ENCODE assay signal across 9 cellular contexts in genomic region chr2:152497481-152498052, GRCh38.
DNase-seq lines count a peak whose midpoint lies in the region; ATAC-seq, FAIRE-seq and TF ChIP-seq lines count a peak whose summit lies in the region.
"Had no signal": no experiment of that assay in that cellular context is flagged by ENCODE, and none has a peak within 500 bp of the region (broad histone marks: within the 10 kb centered on the region; RNA-seq: fewer than 3 reads in every experiment).

No MANE protein-coding gene starts in this region.

- peaks cover 2% of the 10 kb centered on the region for H3K9me3 Mint-ChIP-seq in stimulated activated memory B cell treated with anti-CD40 and anti-IgM and Interleukin-4, amounts not matched to agents 10 μg/mL and 1 μg/mL and 100 μg/mL, for 72 hours
- H3K9me3 Mint-ChIP-seq: activated CD4-positive, alpha-beta T cell treated with anti-CD3 and anti-CD28 coated beads, Interleukin-2, amount 10 ng/mL, durations not matched to agents 7 days and 5 days had no signal

- H3K9me3 ChIP-seq in spleen (no peaks in the 10 kb centered on the region), ovary (no peaks in the 10 kb centered on the region)

- H3K36me3 Mint-ChIP-seq in stimulated activated memory B cell treated with anti-CD40 and anti-IgM and Interleukin-4, amounts not matched to agents 10 μg/mL and 1 μg/mL and 100 μg/mL, for 72 hours, result no peaks in the 10 kb centered on the region

- H3K4me1 ChIP-seq in spleen (peaks cover 0 to 41% (median 22%) of the 10 kb centered on the region in 6 donors), ovary (ENCODE audit: insufficient read depth) (peaks cover 19% of the 10 kb centered on the region)

- intact Hi-C loops in spleen (cut with DNase I; ENCODE audit: low total_unique reads) (no loop called here), ovary (cut with DNase I) (no loop called here)

- TF ChIP-seq POLR2A in spleen (IDR thresholded peaks at IDR 0.05), result no peak
- no peak for TF ChIP-seq POLR2A in ovary (IDR thresholded peaks at IDR 0.05)

- 56 to 84% (median 72%) methylated on average over 3 of the region's 3 CpGs for WGBS in spleen, 5 donors
- WGBS in ovary, 3 donors, result 45 to 52% (median 46%) methylated on average over 3 of the region's 3 CpGs

- H3K27ac Mint-ChIP-seq in stimulated activated memory B cell treated with anti-CD40 and anti-IgM and Interleukin-4, amounts not matched to agents 10 μg/mL and 1 μg/mL and 100 μg/mL, for 72 hours, result no peak overlapping the region
- H3K27ac Mint-ChIP-seq: activated CD4-positive, alpha-beta T cell treated with anti-CD3 and anti-CD28 coated beads, Interleukin-2, amount 10 ng/mL, durations not matched to agents 7 days and 5 days had no signal

- no peaks in the 10 kb centered on the region for H3K27me3 ChIP-seq in bronchial epithelial cell (ENCODE audit: control insufficient read depth, insufficient read depth, low read length)
- H3K27me3 ChIP-seq in spleen (replicated peaks in 1 of 7), result no peaks in the 10 kb centered on the region
- no peaks in the 10 kb centered on the region for H3K27me3 ChIP-seq in ovary

- ATAC-seq in HG03469 (IDR thresholded peaks at IDR 0.05; ENCODE audit: unreplicated experiment), result peak; percentile 72
- ATAC-seq in stimulated activated memory B cell treated with anti-CD40 and anti-IgM and Interleukin-4, amounts not matched to agents 10 μg/mL and 1 μg/mL and 100 μg/mL, for 72 hours, result no peak

- TF ChIP-seq CTCF in GM20000 (IDR thresholded peaks at IDR 0.05; ENCODE audit: extremely low read depth, missing control alignments), result no peak
- no peak for TF ChIP-seq CTCF in bronchial epithelial cell (IDR thresholded peaks at IDR 0.05; ENCODE audit: insufficient read depth, low read length, severe bottlenecking)
- TF ChIP-seq CTCF in spleen (IDR thresholded peaks at IDR 0.05 in 8 of 11, conservative IDR thresholded peaks at IDR 0.05 in 3 of 11), result no peak
- TF ChIP-seq CTCF in ovary (IDR thresholded peaks at IDR 0.05), result no peak

- no peak for FAIRE-seq in bronchial epithelial cell (lab: Jason Lieb, UNC)

- H3K4me3 Mint-ChIP-seq in stimulated activated memory B cell treated with anti-CD40 and anti-IgM and Interleukin-4, amounts not matched to agents 10 μg/mL and 1 μg/mL and 100 μg/mL, for 72 hours, result no peak overlapping the region
- H3K4me3 Mint-ChIP-seq: activated CD4-positive, alpha-beta T cell treated with anti-CD3 and anti-CD28 coated beads, Interleukin-2, amount 10 ng/mL, durations not matched to agents 7 days and 5 days had no signal

- TF ChIP-seq EP300 in ovary (IDR thresholded peaks at IDR 0.05), result no peak

- peak; percentile 31 for DNase-seq in GM20000 (ENCODE audit: low spot score)
- peak; percentile 67 for DNase-seq in bronchial epithelial cell (ENCODE audit: low read depth)
- DNase-seq in spleen, result no peak
- no peak for DNase-seq in NCI-H82 (lab: John Stamatoyannopoulos, UW)
- no peak for DNase-seq in NCI-H1436 treated with DMSO at 0.1 percent for 48 hours (lab: John Stamatoyannopoulos, UW)
- no peak for DNase-seq in ovary
- DNase-seq: activated CD4-positive, alpha-beta T cell treated with anti-CD3 and anti-CD28 coated beads, Interleukin-2, amount 10 ng/mL, durations not matched to agents 7 days and 5 days had no signal

- peaks cover 20% of the 10 kb centered on the region for H3K4me1 Mint-ChIP-seq in stimulated activated memory B cell treated with anti-CD40 and anti-IgM and Interleukin-4, amounts not matched to agents 10 μg/mL and 1 μg/mL and 100 μg/mL, for 72 hours

- peaks cover 15% of the 10 kb centered on the region for H3K27me3 Mint-ChIP-seq in stimulated activated memory B cell treated with anti-CD40 and anti-IgM and Interleukin-4, amounts not matched to agents 10 μg/mL and 1 μg/mL and 100 μg/mL, for 72 hours

- H3K27ac ChIP-seq in spleen, result peak overlapping the region in 5 of 8 donors; percentile 27 to 72 (median 59)
- H3K27ac ChIP-seq in ovary, result no peak overlapping the region

- H3K4me3 ChIP-seq in bronchial epithelial cell (ENCODE audit: low read depth, low read length) (no peak overlapping the region), spleen (no peak overlapping the region), ovary (no peak overlapping the region)

- H3K36me3 ChIP-seq in bronchial epithelial cell (ENCODE audit: control insufficient read depth, insufficient read depth, low read length) (no peaks in the 10 kb centered on the region), spleen (no peaks in the 10 kb centered on the region), ovary (no peaks in the 10 kb centered on the region)

Comparison
In these comparisons a context has a peak if more than half of its experiments do, and no peak if none do; other contexts are left out.
1. DNase-seq: peak in GM20000 (single experiment) and bronchial epithelial cell (single experiment); none in spleen (single experiment), NCI-H82 (single experiment), NCI-H1436 treated with DMSO at 0.1 percent for 48 hours (single experiment) and ovary (0 of 5).
2. H3K27ac ChIP-seq: peak in spleen (5 of 8); none in ovary (0 of 2).